In the genomic region with DNA sequence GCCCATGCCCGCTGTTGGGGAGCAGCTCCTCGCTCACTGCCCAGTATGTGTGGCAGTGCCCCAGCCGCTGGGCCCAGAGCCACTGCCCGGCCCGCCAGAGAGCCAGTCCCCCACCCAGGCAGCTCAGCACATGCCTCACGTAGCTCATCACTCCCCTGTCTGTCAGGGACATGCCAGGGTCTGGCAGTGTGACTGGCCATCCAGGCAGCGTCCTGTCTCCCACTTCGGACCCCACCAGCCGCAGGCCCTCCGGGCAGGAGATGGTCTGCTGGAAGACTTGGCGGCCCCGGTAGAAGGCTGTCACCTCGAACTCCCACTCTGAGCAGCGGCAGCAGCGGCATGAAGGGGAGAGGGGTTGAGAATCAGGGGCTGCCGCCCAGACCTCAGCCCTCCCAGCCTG, we compare ENCODE assay signal across 15 cellular contexts. TPM values are rescaled to one million over a fixed set of nuclear protein-coding genes. Genes with fewer than 3 reads are reported as not detected.
"Had no signal": no experiment of that assay in that cellular context is flagged by ENCODE, and none has a peak within 500 bp of the region (broad histone marks: within the 10 kb centered on the region; RNA-seq: fewer than 3 reads in every experiment).

No MANE protein-coding gene starts in this region.

- H3K4me2 ChIP-seq: hepatocyte had no signal

- H2AFZ ChIP-seq: hepatocyte had no signal

- H3K9me3 ChIP-seq: adrenal gland, esophagus squamous epithelium, left lung, mucosa of descending colon had no signal

- H3K27ac ChIP-seq: adrenal gland, esophagus squamous epithelium, hepatocyte, left lung had no signal

- H3K27me3 ChIP-seq: adrenal gland, esophagus squamous epithelium, hepatocyte, left lung had no signal

- DNase-seq: activated CD4-positive, alpha-beta T cell treated with anti-CD3 and anti-CD28 coated beads, Interleukin-2, amount 10 ng/mL, durations not matched to agents 7 days and 5 days; activated CD4-positive, CD25-positive, alpha-beta regulatory T cell; activated CD8-positive, alpha-beta memory T cell treated with anti-CD3 and anti-CD28 coated beads, Interleukin-2, amount 50 U/mL, for 48 hours; activated naive CD4-positive, alpha-beta T cell treated with anti-CD3 and anti-CD28 coated beads for 36 hours; adrenal gland; esophagus squamous epithelium; left lung; mucosa of descending colon; naive thymus-derived CD8-positive, alpha-beta T cell; occipital lobe; stimulated activated naive CD8-positive, alpha-beta T cell treated with anti-CD3 and anti-CD28 coated beads, Interleukin-15, amount 100 ng/mL, for 72 hours had no signal

- H3K4me3 ChIP-seq: adrenal gland, esophagus squamous epithelium, hepatocyte, left lung, mucosa of descending colon had no signal

- FAIRE-seq: colon, keratinocyte had no signal

- ATAC-seq: left lung; mucosa of descending colon; naive thymus-derived CD8-positive, alpha-beta T cell; sciatic nerve; stimulated activated naive CD8-positive, alpha-beta T cell treated with anti-CD3 and anti-CD28 coated beads, Interleukin-15, amount 100 ng/mL, for 72 hours had no signal

RNA-seq across cellular contexts. Expression of a gene that starts 3.7 kb away (rescaled TPM):
- total RNA-seq: occipital lobe had no signal
